In the genomic region with DNA sequence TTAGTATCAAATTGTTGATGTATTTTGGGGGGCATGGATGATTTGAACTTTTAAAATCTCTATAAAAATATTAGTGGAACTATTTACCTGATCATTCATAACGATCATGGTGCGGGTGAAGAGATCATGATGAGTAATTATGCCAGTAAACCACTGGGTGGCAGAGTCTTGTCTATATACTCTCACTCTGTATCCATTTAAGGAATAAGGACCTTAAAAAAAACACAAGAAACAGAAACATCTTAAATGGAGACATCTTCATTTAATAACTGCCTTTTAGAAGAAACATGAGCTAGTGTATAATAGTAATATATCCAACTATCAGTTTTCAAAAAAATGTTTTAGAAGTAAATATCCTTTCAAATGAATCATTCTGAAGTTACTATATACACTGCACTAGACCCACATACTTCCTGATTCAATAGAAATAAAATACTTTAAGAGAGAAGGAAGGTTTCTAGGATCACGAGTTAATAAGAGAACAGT, we compare ENCODE assay signal across 8 cellular contexts.
DNase-seq lines count a peak whose midpoint lies in the region; ATAC-seq and TF ChIP-seq lines count a peak whose summit lies in the region.

No MANE protein-coding gene starts in this region.

- 8% methylated on average over 3 of the region's 3 CpGs for WGBS in prostate gland

- H3K36me3 ChIP-seq in prostate gland, result no peaks in the 10 kb centered on the region

- H3K27me3 ChIP-seq in prostate gland (replicated peaks; ENCODE audit: insufficient read depth), result no peaks in the 10 kb centered on the region

- TF ChIP-seq POLR2A in NB4 (IDR thresholded peaks at IDR 0.05; ENCODE audit: extremely low read depth, insufficient read length) (no peak), prostate gland (IDR thresholded peaks at IDR 0.05) (no peak)

- no peak overlapping the region for H3K4me3 ChIP-seq in AG10803 (ENCODE audit: low read length)
- no peak overlapping the region for H3K4me3 ChIP-seq in NB4 (ENCODE audit: low read depth, low read length)
- H3K4me3 ChIP-seq in prostate gland, result no peak overlapping the region

- H3K9me3 ChIP-seq in prostate gland, result no peaks in the 10 kb centered on the region

- CTCF ChIA-PET in WTC11 (lab: Charles Lee), result no interaction called here

- peaks cover 37% of the 10 kb centered on the region for H3K36me3 Mint-ChIP-seq in WTC11

- DNase-seq in AG10803 (ENCODE audit: low read depth) (peak; percentile 67), NB4 (ENCODE audit: low read depth) (peak; percentile 69), WTC11 (ENCODE audit: low spot score) (no peak), foreskin melanocyte (peak; percentile 41), prostate gland (ENCODE audit: low spot score) (peak; percentile 44), NCI-H524 treated with DMSO at 0.1 percent for 48 hours (lab: John Stamatoyannopoulos, UW) (no peak)

- H3K9me3 Mint-ChIP-seq in WTC11, result no peaks in the 10 kb centered on the region

- peak; percentile 75 for TF ChIP-seq CTCF in AG10803 (conservative IDR thresholded peaks at IDR 0.05; ENCODE audit: low read length)
- TF ChIP-seq CTCF in GM12872 (IDR thresholded peaks at IDR 0.05; ENCODE audit: insufficient read depth, low read depth, low read length), result peak; percentile 49; the same call in 2 of the 3 replicates
- peak; percentile 54 for TF ChIP-seq CTCF in NB4 (IDR thresholded peaks at IDR 0.05; ENCODE audit: low read depth, low read length)
- TF ChIP-seq CTCF in WTC11 (IDR thresholded peaks at IDR 0.05), result peak; percentile 36; the same call in 1 of the 2 replicates
- TF ChIP-seq CTCF in prostate gland (IDR thresholded peaks at IDR 0.05), result peak in 3 of 4 experiments; percentile 68 to 80 (median 77)

- H3K27me3 Mint-ChIP-seq in WTC11 (ENCODE audit: low read depth), result no peaks in the 10 kb centered on the region

- H3K4me1 Mint-ChIP-seq in WTC11, result peaks cover 44% of the 10 kb centered on the region

- no peak overlapping the region for H3K27ac ChIP-seq in prostate gland

- POLR2A ChIA-PET in WTC11 (lab: Charles Lee), result no interaction called here

- no peaks in the 10 kb centered on the region for H3K4me1 ChIP-seq in prostate gland (replicated peaks)

- no peak overlapping the region for H3K27ac Mint-ChIP-seq in WTC11

- ATAC-seq in HG02571 (IDR thresholded peaks at IDR 0.05; ENCODE audit: unreplicated experiment), result peak; percentile 81
- peak; percentile 73 for ATAC-seq in WTC11

- H3K4me3 Mint-ChIP-seq in WTC11, result no peak overlapping the region

- intact Hi-C loops in prostate gland (cut with DNase I), result loop anchor here (5.0 kb wide), 3 partner anchors 250 to 505 kb away; a partner anchor contains a TSS

TF ChIP-seq in WTC11, 78 proteins besides CTCF, POLR2A, EP300 and RAD21:
- TF ChIP-seq, protein P1, sequence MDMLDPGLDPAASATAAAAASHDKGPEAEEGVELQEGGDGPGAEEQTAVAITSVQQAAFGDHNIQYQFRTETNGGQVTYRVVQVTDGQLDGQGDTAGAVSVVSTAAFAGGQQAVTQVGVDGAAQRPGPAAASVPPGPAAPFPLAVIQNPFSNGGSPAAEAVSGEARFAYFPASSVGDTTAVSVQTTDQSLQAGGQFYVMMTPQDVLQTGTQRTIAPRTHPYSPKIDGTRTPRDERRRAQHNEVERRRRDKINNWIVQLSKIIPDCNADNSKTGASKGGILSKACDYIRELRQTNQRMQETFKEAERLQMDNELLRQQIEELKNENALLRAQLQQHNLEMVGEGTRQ (CRISPR knock-in tag; IDR thresholded peaks at IDR 0.05), result no peak
- TF ChIP-seq, protein P2, sequence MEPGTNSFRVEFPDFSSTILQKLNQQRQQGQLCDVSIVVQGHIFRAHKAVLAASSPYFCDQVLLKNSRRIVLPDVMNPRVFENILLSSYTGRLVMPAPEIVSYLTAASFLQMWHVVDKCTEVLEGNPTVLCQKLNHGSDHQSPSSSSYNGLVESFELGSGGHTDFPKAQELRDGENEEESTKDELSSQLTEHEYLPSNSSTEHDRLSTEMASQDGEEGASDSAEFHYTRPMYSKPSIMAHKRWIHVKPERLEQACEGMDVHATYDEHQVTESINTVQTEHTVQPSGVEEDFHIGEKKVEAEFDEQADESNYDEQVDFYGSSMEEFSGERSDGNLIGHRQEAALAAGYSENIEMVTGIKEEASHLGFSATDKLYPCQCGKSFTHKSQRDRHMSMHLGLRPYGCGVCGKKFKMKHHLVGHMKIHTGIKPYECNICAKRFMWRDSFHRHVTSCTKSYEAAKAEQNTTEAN (CRISPR knock-in tag; IDR thresholded peaks at IDR 0.05), result no peak

Comparison
In these comparisons a context has a peak if more than half of its experiments do, and no peak if none do; other contexts are left out.
1. DNase-seq: peak in AG10803 (single experiment), NB4 (single experiment), foreskin melanocyte (single experiment) and prostate gland (single experiment); none in WTC11 (single experiment) and NCI-H524 treated with DMSO at 0.1 percent for 48 hours (single experiment).
2. Peak in every context shown above with its lines, with median percentiles within 50 percentile points of each other: CTCF ChIP-seq.